In the genomic region with DNA sequence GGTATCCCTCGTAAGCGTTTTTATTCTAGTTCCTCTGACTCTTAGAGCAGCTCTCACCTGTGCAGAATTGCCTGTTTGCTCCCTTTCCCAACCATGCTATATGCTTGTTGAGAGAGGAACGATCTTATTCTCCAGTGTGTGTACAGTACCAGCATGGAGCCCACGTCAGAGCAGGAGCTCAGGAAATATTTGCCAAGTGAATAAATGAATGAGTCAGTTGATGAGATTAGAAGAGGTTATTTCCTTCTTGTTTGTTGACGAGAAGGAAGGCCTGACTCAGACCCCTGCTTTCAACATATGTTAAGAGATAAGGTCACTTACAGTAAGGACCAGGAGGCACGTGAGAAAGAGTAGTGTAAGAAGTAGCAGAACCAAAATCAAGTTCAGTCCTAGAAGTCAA, we compare ENCODE assay signal across 12 cellular contexts.
DNase-seq lines count a peak whose midpoint lies in the region; ATAC-seq and TF ChIP-seq lines count a peak whose summit lies in the region.
"Had no signal": no experiment of that assay in that cellular context is flagged by ENCODE, and none has a peak within 500 bp of the region (broad histone marks: within the 10 kb centered on the region; RNA-seq: fewer than 3 reads in every experiment).

No MANE protein-coding gene starts in this region.

- DNase-seq in HS-27A (ENCODE audit: low read depth) (peak; percentile 80), hepatic stellate cell (ENCODE audit: low spot score) (peak; percentile 89), left lobe of liver (ENCODE audit: low spot score) (no peak), NCI-H187 (lab: John Stamatoyannopoulos, UW) (no peak)
- no peak for DNase-seq in effector CD8-positive, alpha-beta T cell (lab: John Stamatoyannopoulos, UW)
- DNase-seq: activated CD4-positive, alpha-beta T cell treated with anti-CD3 and anti-CD28 coated beads for 1 hour; activated naive CD4-positive, alpha-beta T cell treated with anti-CD3 and anti-CD28 coated beads, Interleukin-2, amount 10 ng/mL, durations not matched to agents 7 days and 5 days; C1 segment of cervical spinal cord; effector memory CD8-positive, alpha-beta T cell had no signal

- no peak for TF ChIP-seq CTCF in VCaP (conservative IDR thresholded peaks at IDR 0.05)

- no peaks in the 10 kb centered on the region for H3K27me3 ChIP-seq in ACC112 (ENCODE audit: insufficient read depth, low read length)

- H3K4me3 ChIP-seq in ACC112 (ENCODE audit: low read depth, low read length): peak overlapping the region; percentile 16; the same call in 1 of the 2 replicates

- no peaks in the 10 kb centered on the region for H3K79me2 ChIP-seq in ACC112 (ENCODE audit: control insufficient read depth, insufficient read depth, low read length, unreplicated experiment)

- no peaks in the 10 kb centered on the region for H3K36me3 ChIP-seq in ACC112 (ENCODE audit: insufficient read depth, low read length)

- H3K4me1 ChIP-seq in ACC112 (ENCODE audit: control insufficient read depth, insufficient read depth, low read length, unreplicated experiment): peaks cover 23% of the 10 kb centered on the region

- peak overlapping the region; percentile 93 for H3K27ac ChIP-seq in ACC112 (ENCODE audit: low read depth, low read length)
- H3K27ac ChIP-seq in VCaP: peak overlapping the region; percentile 91; the same call in 1 of the 2 replicates

- H2AFZ ChIP-seq in ACC112 (ENCODE audit: low read length, unreplicated experiment): no peak overlapping the region

- ATAC-seq in left lobe of liver (no peak), HG02981 (IDR thresholded peaks at IDR 0.05; ENCODE audit: unreplicated experiment) (no peak)
- ATAC-seq: effector memory CD8-positive, alpha-beta T cell had no signal

Comparison
In these comparisons a context has a peak if more than half of its experiments do, and no peak if none do; other contexts are left out.
1. DNase-seq: peak in HS-27A (single experiment) and hepatic stellate cell (single experiment); none in effector CD8-positive, alpha-beta T cell (single experiment), left lobe of liver (single experiment) and NCI-H187 (0 of 2).